In the genomic region with DNA sequence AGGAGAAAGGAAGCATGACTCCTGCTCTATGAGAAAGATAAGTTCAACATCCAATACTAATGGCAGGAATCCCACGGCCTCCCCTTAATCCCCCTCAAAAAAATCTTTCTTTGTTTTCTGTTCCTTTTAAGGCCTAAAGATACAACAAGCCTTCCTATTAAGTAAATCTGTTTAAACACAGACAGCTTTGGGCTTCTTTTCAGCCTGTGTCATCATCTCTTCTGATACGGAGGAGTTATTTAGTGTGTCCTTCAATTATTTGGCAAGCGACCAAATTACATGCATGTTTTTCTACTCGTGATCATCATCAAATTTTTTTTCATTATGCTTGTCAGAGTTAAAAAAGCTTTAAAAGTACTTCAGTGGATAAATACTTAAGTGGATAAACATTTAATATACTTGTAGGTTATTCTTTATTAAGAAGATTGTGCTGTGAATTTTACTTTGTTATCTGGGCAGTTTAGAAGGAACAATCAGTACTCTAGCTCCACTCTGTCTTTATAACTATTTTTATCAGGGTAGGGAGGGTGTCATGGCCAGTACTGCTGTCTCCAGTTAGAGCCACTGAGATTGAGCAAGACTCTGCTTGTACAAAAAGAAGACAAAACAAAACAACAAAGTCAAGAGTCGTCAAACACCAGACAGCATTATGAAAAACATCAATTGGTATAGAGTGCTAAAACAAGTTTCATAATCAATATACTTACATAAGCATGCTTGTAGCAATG, we compare ENCODE assay signal across 31 cellular contexts.
DNase-seq lines count a peak whose midpoint lies in the region; ATAC-seq, FAIRE-seq and TF ChIP-seq lines count a peak whose summit lies in the region.
"Had no signal": no experiment of that assay in that cellular context is flagged by ENCODE, and none has a peak within 500 bp of the region (broad histone marks: within the 10 kb centered on the region; RNA-seq: fewer than 3 reads in every experiment).

No MANE protein-coding gene starts in this region.

- H3K9ac ChIP-seq in astrocyte (ENCODE audit: low read length) = no peak overlapping the region
- no peak overlapping the region for H3K9ac ChIP-seq in smooth muscle cell (ENCODE audit: low read depth)
- H3K9ac ChIP-seq: parathyroid adenoma had no signal

- DNase-seq in NCI-H1105 (lab: John Stamatoyannopoulos, UW) (peak; percentile 6), astrocyte (ENCODE audit: low read depth) (no peak), left ventricle myocardium inferior (no peak), smooth muscle cell (lab: John Stamatoyannopoulos, UW; ENCODE audit: unreplicated experiment) (no peak), hepatic stellate cell (ENCODE audit: low spot score) (no peak), NCI-H2081 treated with DMSO at 0.1 percent for 48 hours (lab: John Stamatoyannopoulos, UW) (no peak)
- DNase-seq: activated CD4-positive, alpha-beta T cell treated with anti-CD3 and anti-CD28 coated beads, Interleukin-2, amount 10 ng/mL, durations not matched to agents 24 days and 14 days; activated CD8-positive, alpha-beta memory T cell treated with anti-CD3 and anti-CD28 coated beads for 24 hours; activated effector memory CD4-positive, alpha-beta T cell treated with Interleukin-2 at 50 U/mL for 16 hours; activated T-cell treated with anti-CD3 and anti-CD28 coated beads for 4 hours; anterior cingulate cortex; CD8-positive, alpha-beta memory T cell; central memory CD4-positive, alpha-beta T cell; DMS 273 treated with DMSO at 0.1 percent for 48 hours; foreskin fibroblast; NCI-H1694 treated with DMSO at 0.1 percent for 48 hours; NCI-H2171 treated with DMSO at 0.1 percent for 48 hours; NCI-H524; retina; SJCRH30; stimulated activated CD4-positive, alpha-beta T cell treated with anti-CD3 and anti-CD28 coated beads, Interleukin-1b, Interleukin-23, amount 100 ng/mL, for 48 hours; T1000 had no signal

- ATAC-seq in HG02981 (IDR thresholded peaks at IDR 0.05; ENCODE audit: unreplicated experiment) = no peak
- no peak for ATAC-seq in activated CD4-positive, CD25-positive, alpha-beta regulatory T cell treated with anti-CD3 and anti-CD28 coated beads, Interleukin-2, amount 50 U/mL, for 24 hours
- ATAC-seq: esophagus mucosa had no signal

- no peak overlapping the region for H3K27ac Mint-ChIP-seq in astrocyte (ENCODE audit: unreplicated experiment)
- H3K27ac Mint-ChIP-seq: activated CD4-positive, alpha-beta T cell treated with anti-CD3 and anti-CD28 coated beads, Interleukin-2, amount 10 ng/mL, durations not matched to agents 24 days and 14 days; activated naive CD8-positive, alpha-beta T cell; CD8-positive, alpha-beta memory T cell; stimulated activated naive CD8-positive, alpha-beta T cell treated with anti-CD3 and anti-CD28 coated beads, Interleukin-15, Interleukin-2, amounts not matched to agents 100 ng/mL and 50 ng/mL, for 24 hours had no signal

- no peak overlapping the region for H3K4me3 Mint-ChIP-seq in astrocyte (ENCODE audit: unreplicated experiment)
- H3K4me3 Mint-ChIP-seq: activated CD4-positive, alpha-beta T cell treated with anti-CD3 and anti-CD28 coated beads, Interleukin-2, amount 10 ng/mL, durations not matched to agents 24 days and 14 days; activated naive CD8-positive, alpha-beta T cell; CD8-positive, alpha-beta memory T cell; stimulated activated naive CD8-positive, alpha-beta T cell treated with anti-CD3 and anti-CD28 coated beads, Interleukin-15, Interleukin-2, amounts not matched to agents 100 ng/mL and 50 ng/mL, for 24 hours had no signal

- peaks cover 2% of the 10 kb centered on the region for H3K4me1 Mint-ChIP-seq in astrocyte (ENCODE audit: low read depth, unreplicated experiment)
- H3K4me1 Mint-ChIP-seq: activated CD4-positive, alpha-beta T cell treated with anti-CD3 and anti-CD28 coated beads, Interleukin-2, amount 10 ng/mL, durations not matched to agents 24 days and 14 days; CD8-positive, alpha-beta memory T cell had no signal

- no peaks in the 10 kb centered on the region for H3K9me3 ChIP-seq in astrocyte (ENCODE audit: insufficient read depth, low read depth, low read length)
- H3K9me3 ChIP-seq in left ventricle myocardium inferior (replicated peaks) = no peaks in the 10 kb centered on the region
- no peaks in the 10 kb centered on the region for H3K9me3 ChIP-seq in smooth muscle cell (replicated peaks; ENCODE audit: low read depth)
- H3K9me3 ChIP-seq: SJCRH30, vagina had no signal

- no peaks in the 10 kb centered on the region for H3K9me3 Mint-ChIP-seq in astrocyte (ENCODE audit: unreplicated experiment)
- H3K9me3 Mint-ChIP-seq: activated CD4-positive, alpha-beta T cell treated with anti-CD3 and anti-CD28 coated beads, Interleukin-2, amount 10 ng/mL, durations not matched to agents 24 days and 14 days; stimulated activated naive CD8-positive, alpha-beta T cell treated with anti-CD3 and anti-CD28 coated beads, Interleukin-15, Interleukin-2, amounts not matched to agents 100 ng/mL and 50 ng/mL, for 24 hours had no signal

- H3K27me3 ChIP-seq in astrocyte (ENCODE audit: insufficient read depth, low read length) = no peaks in the 10 kb centered on the region
- H3K27me3 ChIP-seq in left ventricle myocardium inferior (ENCODE audit: low read depth) = no peaks in the 10 kb centered on the region
- no peaks in the 10 kb centered on the region for H3K27me3 ChIP-seq in smooth muscle cell (ENCODE audit: low read depth)
- H3K27me3 ChIP-seq: SJCRH30, vagina had no signal

- H3K27ac ChIP-seq in astrocyte (ENCODE audit: low read depth, low read length) (no peak overlapping the region), left ventricle myocardium inferior (replicated peaks) (peak overlapping the region; percentile 81), smooth muscle cell (ENCODE audit: low read depth) (no peak overlapping the region)
- H3K27ac ChIP-seq: parathyroid adenoma, SJCRH30, vagina had no signal

- no peaks in the 10 kb centered on the region for H3K36me3 ChIP-seq in astrocyte (ENCODE audit: insufficient read depth, low read length)
- no peaks in the 10 kb centered on the region for H3K36me3 ChIP-seq in left ventricle myocardium inferior
- no peaks in the 10 kb centered on the region for H3K36me3 ChIP-seq in smooth muscle cell (ENCODE audit: low read depth)
- H3K36me3 ChIP-seq: SJCRH30, vagina had no signal

- WGBS in smooth muscle cell (ENCODE audit: low lambda C conversion rate) = 38% methylated on average over 5 of the region's 5 CpGs

- H3K4me3 ChIP-seq in astrocyte (ENCODE audit: insufficient read depth, low read depth, low read length) (no peak overlapping the region), left ventricle myocardium inferior (no peak overlapping the region), smooth muscle cell (no peak overlapping the region)
- H3K4me3 ChIP-seq: SJCRH30, vagina had no signal

- H3K79me2 ChIP-seq in astrocyte (ENCODE audit: insufficient read depth, low read length) = no peaks in the 10 kb centered on the region
- no peaks in the 10 kb centered on the region for H3K79me2 ChIP-seq in smooth muscle cell (ENCODE audit: low read depth)
- H3K79me2 ChIP-seq: parathyroid adenoma had no signal

- no peaks in the 10 kb centered on the region for H3K4me1 ChIP-seq in astrocyte (ENCODE audit: insufficient read depth, low read length)
- no peaks in the 10 kb centered on the region for H3K4me1 ChIP-seq in left ventricle myocardium inferior
- H3K4me1 ChIP-seq in smooth muscle cell (ENCODE audit: low read depth) = no peaks in the 10 kb centered on the region
- H3K4me1 ChIP-seq: parathyroid adenoma, SJCRH30, vagina had no signal

- FAIRE-seq in astrocyte (lab: Jason Lieb, UNC) = peak; percentile 86
- FAIRE-seq: H1, RCC 7860 had no signal

- TF ChIP-seq CTCF in astrocyte (IDR thresholded peaks at IDR 0.05; ENCODE audit: insufficient read depth, low read depth, low read length) (no peak), left ventricle myocardium inferior (IDR thresholded peaks at IDR 0.05; ENCODE audit: borderline replicate concordance) (no peak), smooth muscle cell (IDR thresholded peaks at IDR 0.05; ENCODE audit: borderline replicate concordance, insufficient read depth, poor library complexity, severe bottlenecking) (no peak)

- intact Hi-C loops in left ventricle myocardium inferior (cut with micrococcal nuclease) = loop anchor here (10.0 kb wide), 1 partner anchor 265 kb away; no protein-coding TSS in a partner anchor

- no peaks in the 10 kb centered on the region for H3F3A ChIP-seq in smooth muscle cell (ENCODE audit: low read depth)

- no peaks in the 10 kb centered on the region for H3K27me3 Mint-ChIP-seq in astrocyte (ENCODE audit: low read depth, unreplicated experiment)
- H3K27me3 Mint-ChIP-seq: activated CD4-positive, alpha-beta T cell treated with anti-CD3 and anti-CD28 coated beads, Interleukin-2, amount 10 ng/mL, durations not matched to agents 24 days and 14 days; activated naive CD8-positive, alpha-beta T cell; CD8-positive, alpha-beta memory T cell; stimulated activated naive CD8-positive, alpha-beta T cell treated with anti-CD3 and anti-CD28 coated beads, Interleukin-15, Interleukin-2, amounts not matched to agents 100 ng/mL and 50 ng/mL, for 24 hours had no signal

- H2AFZ ChIP-seq in astrocyte (ENCODE audit: low read depth, low read length) = no peak overlapping the region
- peak overlapping the region; percentile 28 for H2AFZ ChIP-seq in smooth muscle cell (ENCODE audit: low read depth)
- H2AFZ ChIP-seq: parathyroid adenoma had no signal

- H3K4me2 ChIP-seq in astrocyte (ENCODE audit: low read length) (no peak overlapping the region), smooth muscle cell (peak overlapping the region; percentile 18)

- H3K36me3 Mint-ChIP-seq in astrocyte (ENCODE audit: low read depth, unreplicated experiment) = no peaks in the 10 kb centered on the region
- H3K36me3 Mint-ChIP-seq: activated naive CD8-positive, alpha-beta T cell; CD8-positive, alpha-beta memory T cell had no signal

- H4K20me1 ChIP-seq in astrocyte (ENCODE audit: insufficient read depth, low read length) (no peaks in the 10 kb centered on the region), smooth muscle cell (ENCODE audit: low read depth) (no peaks in the 10 kb centered on the region)
